1 cellular context compared by ENCODE assay signal in genomic region chr1:42952353-42953001, GRCh38.
A peak's percentile ranks its signal among the peaks of the same experiment; 100 is the strongest.
TF ChIP-seq lines count a peak whose summit lies in the region.

No MANE protein-coding gene starts in this region.

TF ChIP-seq in K562, 482 proteins besides CTCF, POLR2A, EP300 and RAD21 (continued from another document and continues in another):
- TF ChIP-seq ATF2 (CRISPR knock-in tag; IDR thresholded peaks at IDR 0.05) (no peak), SLC30A9 (CRISPR knock-in tag; IDR thresholded peaks at IDR 0.05) (no peak), BACH1 (tag; IDR thresholded peaks at IDR 0.05) (no peak), TRIM28 (IDR thresholded peaks at IDR 0.05) (no peak), MAZ (CRISPR knock-in tag; conservative IDR thresholded peaks at IDR 0.05 in 1 of 2, IDR thresholded peaks at IDR 0.05 in 1 of 2) (peak; percentile 57 to 96), RBFOX2 (IDR thresholded peaks at IDR 0.05; ENCODE audit: low read depth, low read length) (peak; percentile 67), CLOCK (CRISPR knock-in tag; IDR thresholded peaks at IDR 0.05; ENCODE audit: borderline replicate concordance) (no peak; the same call in 1 of the 2 replicates), ZSCAN29 (IDR thresholded peaks at IDR 0.05) (no peak), SMARCA5 (IDR thresholded peaks at IDR 0.05) (no peak), ZNF134 (CRISPR knock-in tag; conservative IDR thresholded peaks at IDR 0.05) (no peak), ZBED1 (IDR thresholded peaks at IDR 0.05) (peak; percentile 66; the same call in 1 of the 2 replicates), CAMTA2 (CRISPR knock-in tag; conservative IDR thresholded peaks at IDR 0.05) (no peak), CHD1 (IDR thresholded peaks at IDR 0.05; ENCODE audit: low read length) (no peak), SIRT6 (IDR thresholded peaks at IDR 0.05; ENCODE audit: low read depth, low read length) (no peak), ATF3 (IDR thresholded peaks at IDR 0.05) (no peak), ATF3 (CRISPR knock-in tag; conservative IDR thresholded peaks at IDR 0.05) (no peak), KLF6 (CRISPR knock-in tag; IDR thresholded peaks at IDR 0.05; ENCODE audit: borderline replicate concordance) (0 out of 2 replicates have a peak, but pooled peaks have one; percentile 6), HDAC6 (IDR thresholded peaks at IDR 0.05; ENCODE audit: low read depth, low read length) (no peak), E2F4 (CRISPR knock-in tag; IDR thresholded peaks at IDR 0.05; ENCODE audit: low read depth) (no peak), MXI1 (IDR thresholded peaks at IDR 0.05; ENCODE audit: low read depth, low read length) (no peak), ZNF23 (CRISPR knock-in tag; IDR thresholded peaks at IDR 0.05) (no peak), CTBP1 (IDR thresholded peaks at IDR 0.05; ENCODE audit: borderline replicate concordance) (peak; percentile 97), XRCC4 (IDR thresholded peaks at IDR 0.05; ENCODE audit: extremely low read depth, insufficient read depth, insufficient read length) (no peak), ZC3H4 (CRISPR knock-in tag; IDR thresholded peaks at IDR 0.05; ENCODE audit: borderline replicate concordance) (no peak), SREBF2 (CRISPR knock-in tag; IDR thresholded peaks at IDR 0.05) (no peak), YBX1 (IDR thresholded peaks at IDR 0.05) (no peak), PCBP1 (IDR thresholded peaks at IDR 0.05; ENCODE audit: low read depth, low read length, poor library complexity, severe bottlenecking) (no peak), HDAC3 (IDR thresholded peaks at IDR 0.05; ENCODE audit: borderline replicate concordance, partially characterized antibody) (peak; percentile 23), NR2C1 (IDR thresholded peaks at IDR 0.05) (no peak), NR2C1 (tag; IDR thresholded peaks at IDR 0.05) (no peak), TBP (optimal IDR thresholded peaks at IDR 0.05; ENCODE audit: low read depth, low read length) (peak; percentile 24), SMAD1 (IDR thresholded peaks at IDR 0.05; ENCODE audit: low read depth, low read length, partially characterized antibody) (no peak), USF1 (CRISPR knock-in tag; IDR thresholded peaks at IDR 0.05) (no peak), ZNF280B (CRISPR knock-in tag; IDR thresholded peaks at IDR 0.05) (no peak), ZNF57 (CRISPR knock-in tag; IDR thresholded peaks at IDR 0.05) (no peak), KDM5B (IDR thresholded peaks at IDR 0.05; ENCODE audit: insufficient replicate concordance, low read depth, low read length) (no peak), MECOM (CRISPR knock-in tag; IDR thresholded peaks at IDR 0.05) (no peak), ZNF324 (CRISPR knock-in tag; IDR thresholded peaks at IDR 0.05) (no peak), PRPF4 (IDR thresholded peaks at IDR 0.05; ENCODE audit: insufficient read depth, low read depth, low read length, poor library complexity, severe bottlenecking) (no peak), ZBTB40 (IDR thresholded peaks at IDR 0.05) (no peak), ZBTB40 (CRISPR knock-in tag; IDR thresholded peaks at IDR 0.05) (no peak), RFX5 (IDR thresholded peaks at IDR 0.05; ENCODE audit: low read depth, low read length) (no peak), SFPQ (IDR thresholded peaks at IDR 0.05; ENCODE audit: low read depth, low read length) (no peak), CREBBP (IDR thresholded peaks at IDR 0.05; ENCODE audit: low read depth, low read length) (no peak), CXXC5 (CRISPR knock-in tag; IDR thresholded peaks at IDR 0.05) (peak; percentile 75), ARID2 (IDR thresholded peaks at IDR 0.05) (no peak), ZNF354B (CRISPR knock-in tag; IDR thresholded peaks at IDR 0.05) (no peak), MAFG (tag; conservative IDR thresholded peaks at IDR 0.05) (no peak), STAG1 (CRISPR knock-in tag; IDR thresholded peaks at IDR 0.05; ENCODE audit: borderline replicate concordance) (no peak), ARHGAP35 (IDR thresholded peaks at IDR 0.05; ENCODE audit: partially characterized antibody) (no peak), ZNF584 (CRISPR knock-in tag; IDR thresholded peaks at IDR 0.05; ENCODE audit: low read depth) (0 out of 2 replicates have a peak, but pooled peaks have one; percentile 50)
